1 cellular context compared by ENCODE assay signal in genomic region chr1:160542303-160542945, GRCh38.
TF ChIP-seq lines count a peak whose summit lies in the region.

No MANE protein-coding gene starts in this region.

TF ChIP-seq in K562, 482 proteins besides CTCF, POLR2A, EP300 and RAD21:
- no peak for TF ChIP-seq ASH1L (IDR thresholded peaks at IDR 0.05; ENCODE audit: borderline replicate concordance, low read depth, partially characterized antibody)
- peak; percentile 39; the same call in 1 of the 2 replicates for TF ChIP-seq NFIC (IDR thresholded peaks at IDR 0.05)
